In the genomic region with DNA sequence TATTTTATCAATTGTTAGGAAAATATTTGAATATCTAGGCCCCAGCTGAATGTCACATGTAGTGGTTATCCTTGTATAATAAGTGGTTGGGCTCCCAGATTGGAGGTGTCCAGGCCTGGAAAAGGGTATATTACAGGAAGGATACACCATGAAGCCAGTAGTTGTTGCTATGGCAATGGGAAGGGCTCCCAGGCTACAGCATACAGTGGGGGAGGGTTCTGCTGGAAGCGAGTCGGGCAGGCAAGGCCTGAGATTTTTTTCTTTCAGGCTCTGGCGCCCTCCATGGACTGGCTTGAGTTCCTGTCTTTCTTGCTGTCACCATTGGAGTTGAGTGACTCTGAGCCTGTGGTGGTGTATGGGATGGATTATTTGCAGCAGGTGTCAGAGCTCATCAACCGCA, we compare ENCODE assay signal across 8 cellular contexts. TPM values are rescaled to one million over a fixed set of nuclear protein-coding genes. Genes with fewer than 3 reads are reported as not detected.
DNase-seq lines count a peak whose midpoint lies in the region; ATAC-seq and TF ChIP-seq lines count a peak whose summit lies in the region.

No MANE protein-coding gene starts in this region.

- H3K9me3 ChIP-seq in gastroesophageal sphincter: no peaks in the 10 kb centered on the region

- no peak overlapping the region for H3K4me3 Mint-ChIP-seq in activated CD4-positive, alpha-beta T cell treated with anti-CD3 and anti-CD28 coated beads, Interleukin-2, amount 10 ng/mL, durations not matched to agents 24 days and 14 days

- TF ChIP-seq CTCF in GM12865 (IDR thresholded peaks at IDR 0.05; ENCODE audit: insufficient read depth, low read depth, low read length, missing control alignments): peak; percentile 31
- peak in 2 of 4 experiments; percentile 11 to 23 for TF ChIP-seq CTCF in gastroesophageal sphincter (IDR thresholded peaks at IDR 0.05)

- H3K27me3 ChIP-seq in gastroesophageal sphincter: peaks cover 33% of the 10 kb centered on the region

- 6 to 19% methylated on average over 3 of the region's 4 CpGs for WGBS in gastroesophageal sphincter (ENCODE audit: low coverage in 1 of 2), 2 donors

- H3K36me3 ChIP-seq in gastroesophageal sphincter: no peaks in the 10 kb centered on the region

- peak; percentile 63 for ATAC-seq in gastroesophageal sphincter

- intact Hi-C loops in activated CD4-positive, alpha-beta T cell treated with anti-CD3 and anti-CD28 coated beads, Interleukin-2, amount 10 ng/mL, durations not matched to agents 24 days and 14 days (cut with micrococcal nuclease): loop anchor here (5.0 kb wide), 1 partner anchor 137 kb away; no protein-coding TSS in a partner anchor

- peaks cover 5% of the 10 kb centered on the region for H3K4me1 Mint-ChIP-seq in activated CD4-positive, alpha-beta T cell treated with anti-CD3 and anti-CD28 coated beads, Interleukin-2, amount 10 ng/mL, durations not matched to agents 24 days and 14 days

- no peak for TF ChIP-seq EP300 in gastroesophageal sphincter (IDR thresholded peaks at IDR 0.05)

- H3K4me1 ChIP-seq in gastroesophageal sphincter: no peaks in the 10 kb centered on the region

- H3K4me3 ChIP-seq in GM12865 (ENCODE audit: low read depth, low read length): no peak overlapping the region
- no peak overlapping the region for H3K4me3 ChIP-seq in gastroesophageal sphincter

- H3K36me3 Mint-ChIP-seq in activated CD4-positive, alpha-beta T cell treated with anti-CD3 and anti-CD28 coated beads, Interleukin-2, amount 10 ng/mL, durations not matched to agents 24 days and 14 days (ENCODE audit: low read depth): no peaks in the 10 kb centered on the region

- peak; percentile 83 for DNase-seq in A172 (ENCODE audit: low spot score)
- DNase-seq in GM12865 (ENCODE audit: low read depth): peak; percentile 22
- peak; percentile 92 for DNase-seq in NCI-H2107 (lab: John Stamatoyannopoulos, UW)
- DNase-seq in activated CD4-positive, alpha-beta T cell treated with anti-CD3 and anti-CD28 coated beads, Interleukin-2, amount 10 ng/mL, durations not matched to agents 24 days and 14 days: peak; percentile 74
- peak; percentile 62 for DNase-seq in renal cortical epithelial cell (ENCODE audit: low read depth)
- DNase-seq in GDM1 (lab: John Stamatoyannopoulos, UW): no peak
- DNase-seq in activated CD8-positive, alpha-beta memory T cell treated with anti-CD3 and anti-CD28 coated beads for 24 hours: no peak

- TF ChIP-seq POLR2A in gastroesophageal sphincter (IDR thresholded peaks at IDR 0.05): no peak

- peaks cover 18% of the 10 kb centered on the region for H3K27me3 Mint-ChIP-seq in activated CD4-positive, alpha-beta T cell treated with anti-CD3 and anti-CD28 coated beads, Interleukin-2, amount 10 ng/mL, durations not matched to agents 24 days and 14 days

- H3K9me3 Mint-ChIP-seq in activated CD4-positive, alpha-beta T cell treated with anti-CD3 and anti-CD28 coated beads, Interleukin-2, amount 10 ng/mL, durations not matched to agents 24 days and 14 days: no peaks in the 10 kb centered on the region

- no peak overlapping the region for H3K27ac ChIP-seq in gastroesophageal sphincter

- H3K27ac Mint-ChIP-seq in activated CD4-positive, alpha-beta T cell treated with anti-CD3 and anti-CD28 coated beads, Interleukin-2, amount 10 ng/mL, durations not matched to agents 24 days and 14 days: no peak overlapping the region

RNA-seq across cellular contexts. Expression of a gene that starts 8.9 kb away (rescaled TPM):
- not detected in 2 replicates for total RNA-seq in A172 (2014; rRNA removed; shearing (Covaris generic))
- not detected in 2 replicates for total RNA-seq in activated CD4-positive, alpha-beta T cell treated with anti-CD3 and anti-CD28 coated beads, Interleukin-2, amount 10 ng/mL, durations not matched to agents 24 days and 14 days
- total RNA-seq in gastroesophageal sphincter (under 1 TPM; 0.12 to 0.67 (median 0.52) TPM), renal cortical epithelial cell (not detected in 2 replicates)

RNA-seq across cellular contexts. Expression of a gene that starts 14.3 kb away (rescaled TPM):
- total RNA-seq in A172 (2014; rRNA removed; shearing (Covaris generic)): 633 and 926 TPM in 2 replicates
- 280 and 283 TPM in 2 replicates for total RNA-seq in activated CD4-positive, alpha-beta T cell treated with anti-CD3 and anti-CD28 coated beads, Interleukin-2, amount 10 ng/mL, durations not matched to agents 24 days and 14 days
- 100 to 1,000 TPM; 225 to 365 (median 273) TPM for total RNA-seq in gastroesophageal sphincter
- total RNA-seq in renal cortical epithelial cell: 423 and 840 TPM in 2 replicates

RNA-seq across cellular contexts. Expression of a gene that starts 23.3 kb away (rescaled TPM):
- total RNA-seq in A172 (2014; rRNA removed; shearing (Covaris generic)): 1.6 and 1.8 TPM in 2 replicates
- total RNA-seq in activated CD4-positive, alpha-beta T cell treated with anti-CD3 and anti-CD28 coated beads, Interleukin-2, amount 10 ng/mL, durations not matched to agents 24 days and 14 days: 0.14 TPM in 2 replicates
- total RNA-seq in gastroesophageal sphincter (not detected), renal cortical epithelial cell (0.10 TPM in 1 of 2 replicates, not detected in the other)

RNA-seq across cellular contexts. Expression of a gene that starts 29.7 kb away (rescaled TPM):
- 422 and 446 TPM in 2 replicates for total RNA-seq in A172 (2014; rRNA removed; shearing (Covaris generic))
- total RNA-seq in activated CD4-positive, alpha-beta T cell treated with anti-CD3 and anti-CD28 coated beads, Interleukin-2, amount 10 ng/mL, durations not matched to agents 24 days and 14 days: 680 and 700 TPM in 2 replicates
- total RNA-seq in gastroesophageal sphincter (100 to 1,000 TPM; 233 to 431 (median 300) TPM), renal cortical epithelial cell (195 and 527 TPM in 2 replicates)

RNA-seq across cellular contexts. Expression of a gene that starts 35.2 kb away (rescaled TPM):
- 7.8 and 8.2 TPM in 2 replicates for total RNA-seq in A172 (2014; rRNA removed; shearing (Covaris generic))
- 14.3 and 15.9 TPM in 2 replicates for total RNA-seq in activated CD4-positive, alpha-beta T cell treated with anti-CD3 and anti-CD28 coated beads, Interleukin-2, amount 10 ng/mL, durations not matched to agents 24 days and 14 days
- 1 to 10 TPM; 1.4 to 3.8 (median 2.2) TPM for total RNA-seq in gastroesophageal sphincter
- total RNA-seq in renal cortical epithelial cell: 4.3 and 4.7 TPM in 2 replicates

Comparison
In these comparisons a context has a peak if more than half of its experiments do, and no peak if none do; other contexts are left out.
1. DNase-seq: peak in A172 (single experiment), GM12865 (single experiment), NCI-H2107 (single experiment), activated CD4-positive, alpha-beta T cell treated with anti-CD3 and anti-CD28 coated beads, Interleukin-2, amount 10 ng/mL, durations not matched to agents 24 days and 14 days (single experiment) and renal cortical epithelial cell (single experiment); none in GDM1 (single experiment) and activated CD8-positive, alpha-beta memory T cell treated with anti-CD3 and anti-CD28 coated beads for 24 hours (single experiment).